ENCODE assay signal across 25 cellular contexts in genomic region chr10:123143825-123144168, GRCh38. TPM values are rescaled to one million over a fixed set of nuclear protein-coding genes. Genes with fewer than 3 reads are reported as not detected.
"Had no signal": no experiment of that assay in that cellular context is flagged by ENCODE, and none has a peak within 500 bp of the region (broad histone marks: within the 10 kb centered on the region; RNA-seq: fewer than 3 reads in every experiment).

No MANE protein-coding gene starts in this region.

- H3K4me3 Mint-ChIP-seq: activated CD4-positive, alpha-beta memory T cell treated with anti-CD3 and anti-CD28 coated beads, Interleukin-2, amount 10 ng/mL, durations not matched to agents 7 days and 5 days; activated CD8-positive, alpha-beta memory T cell treated with anti-CD3 and anti-CD28 coated beads, Interleukin-2, amount 10 ng/mL, durations not matched to agents 7 days and 5 days; memory B cell had no signal

- FAIRE-seq: pancreas, small intestine had no signal

- H3K36me3 ChIP-seq: esophagus squamous epithelium, heart right ventricle, neutrophil, pancreas, right lobe of liver, upper lobe of left lung had no signal

- H3K27ac ChIP-seq: esophagus squamous epithelium, heart right ventricle, neutrophil, pancreas, right lobe of liver, upper lobe of left lung, VCaP had no signal

- H3K9me3 Mint-ChIP-seq: activated CD4-positive, alpha-beta memory T cell treated with anti-CD3 and anti-CD28 coated beads, Interleukin-2, amount 10 ng/mL, durations not matched to agents 7 days and 5 days; activated naive CD4-positive, alpha-beta T cell treated with anti-CD3 and anti-CD28 coated beads, Interleukin-2, amount 50 U/mL, for 24 hours; memory B cell; stimulated activated naive CD8-positive, alpha-beta T cell treated with anti-CD3 and anti-CD28 coated beads, Interleukin-15, amount 100 ng/mL, for 72 hours had no signal

- H3K36me3 Mint-ChIP-seq: activated naive CD4-positive, alpha-beta T cell treated with anti-CD3 and anti-CD28 coated beads, Interleukin-2, amount 50 U/mL, for 24 hours; memory B cell had no signal

- H3K27ac Mint-ChIP-seq: activated naive CD4-positive, alpha-beta T cell treated with anti-CD3 and anti-CD28 coated beads, Interleukin-2, amount 50 U/mL, for 24 hours; stimulated activated naive CD8-positive, alpha-beta T cell treated with anti-CD3 and anti-CD28 coated beads, Interleukin-15, amount 100 ng/mL, for 72 hours had no signal

- H3K9me3 ChIP-seq: esophagus squamous epithelium, heart right ventricle, neutrophil, pancreas, right lobe of liver, upper lobe of left lung had no signal

- DNase-seq: activated CD4-positive, alpha-beta memory T cell treated with anti-CD3 and anti-CD28 coated beads, Interleukin-2, amount 10 ng/mL, durations not matched to agents 7 days and 5 days; activated CD4-positive, alpha-beta T cell treated with anti-CD3 and anti-CD28 coated beads for 1 hour; activated CD8-positive, alpha-beta memory T cell treated with anti-CD3 and anti-CD28 coated beads, Interleukin-2, amount 10 ng/mL, durations not matched to agents 7 days and 5 days; activated effector memory CD4-positive, alpha-beta T cell treated with Interleukin-2 at 50 U/mL for 16 hours; dermis blood vessel endothelial cell; effector memory CD4-positive, alpha-beta T cell; esophagus squamous epithelium; heart right ventricle; right lobe of liver; small intestine; stimulated activated CD4-positive, alpha-beta T cell treated with anti-CD3 and anti-CD28 coated beads, Interleukin-15, amount 100 ng/mL, for 24 hours; stimulated activated CD4-positive, alpha-beta T cell treated with anti-CD3 and anti-CD28 coated beads, Interleukin-2, amount 100 ng/mL, for 48 hours; stimulated activated naive CD8-positive, alpha-beta T cell treated with anti-CD3 and anti-CD28 coated beads, Interleukin-15, amount 100 ng/mL, for 72 hours; T-helper 2 cell; upper lobe of left lung had no signal

- ATAC-seq: activated CD8-positive, alpha-beta memory T cell treated with anti-CD3 and anti-CD28 coated beads, Interleukin-2, amount 10 ng/mL, durations not matched to agents 7 days and 5 days; pancreas; right lobe of liver; stimulated activated naive CD8-positive, alpha-beta T cell treated with anti-CD3 and anti-CD28 coated beads, Interleukin-15, amount 100 ng/mL, for 72 hours had no signal

- H3K4me3 ChIP-seq: esophagus squamous epithelium, heart right ventricle, pancreas, right lobe of liver, upper lobe of left lung had no signal

RNA-seq across cellular contexts. Expression of gene HMX2, which starts 4.1 kb away (rescaled TPM):
- total RNA-seq: activated CD4-positive, alpha-beta memory T cell treated with anti-CD3 and anti-CD28 coated beads, Interleukin-2, amount 10 ng/mL, durations not matched to agents 7 days and 5 days; activated CD8-positive, alpha-beta memory T cell treated with anti-CD3 and anti-CD28 coated beads, Interleukin-2, amount 10 ng/mL, durations not matched to agents 7 days and 5 days; chondrocyte; dermis blood vessel endothelial cell; esophagus squamous epithelium; heart right ventricle; liver; mononuclear cell; pulmonary artery endothelial cell; right lobe of liver; temporal lobe; upper lobe of left lung had no signal
- polyA plus RNA-seq: heart right ventricle, liver had no signal

RNA-seq across cellular contexts. Expression of gene HMX3, which starts 8.0 kb away (rescaled TPM):
- total RNA-seq: activated CD4-positive, alpha-beta memory T cell treated with anti-CD3 and anti-CD28 coated beads, Interleukin-2, amount 10 ng/mL, durations not matched to agents 7 days and 5 days; activated CD8-positive, alpha-beta memory T cell treated with anti-CD3 and anti-CD28 coated beads, Interleukin-2, amount 10 ng/mL, durations not matched to agents 7 days and 5 days; chondrocyte; dermis blood vessel endothelial cell; esophagus squamous epithelium; heart right ventricle; liver; mononuclear cell; pulmonary artery endothelial cell; right lobe of liver; temporal lobe; upper lobe of left lung had no signal
- polyA plus RNA-seq: heart right ventricle, liver had no signal
